In the genomic region with DNA sequence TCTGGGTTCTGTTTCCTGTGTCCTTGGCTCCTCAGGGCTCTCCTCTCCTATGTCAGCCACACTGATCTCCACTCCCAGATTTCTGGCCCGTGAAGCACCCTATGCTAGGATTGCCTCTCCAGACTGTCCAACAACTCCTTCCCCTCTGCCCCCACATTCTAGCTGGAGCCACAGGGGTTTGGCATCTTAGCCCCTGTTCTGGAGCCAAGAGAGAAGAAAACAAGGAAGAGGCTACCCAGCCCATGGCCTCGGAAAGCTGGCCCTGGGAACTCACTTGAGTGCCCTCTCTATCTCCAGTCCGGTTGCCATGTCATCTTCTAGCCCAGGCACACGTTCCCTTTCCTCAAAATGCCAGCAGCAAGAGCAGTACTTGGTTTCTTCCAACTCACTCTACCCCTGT, we compare ENCODE assay signal across 24 cellular contexts. TPM values are rescaled to one million over a fixed set of nuclear protein-coding genes. Genes with fewer than 3 reads are reported as not detected.
"Had no signal": no experiment of that assay in that cellular context is flagged by ENCODE, and none has a peak within 500 bp of the region (broad histone marks: within the 10 kb centered on the region; RNA-seq: fewer than 3 reads in every experiment).

No MANE protein-coding gene starts in this region.

- H3K36me3 ChIP-seq: WERI-Rb-1 had no signal

- H3K9me3 Mint-ChIP-seq: activated CD4-positive, alpha-beta memory T cell treated with anti-CD3 and anti-CD28 coated beads, Interleukin-2, amount 10 ng/mL, durations not matched to agents 7 days and 5 days; activated naive CD4-positive, alpha-beta T cell treated with anti-CD3 and anti-CD28 coated beads, Interleukin-2, amount 10 ng/mL, durations not matched to agents 7 days and 5 days; activated naive CD8-positive, alpha-beta T cell treated with anti-CD3 and anti-CD28 coated beads for 36 hours; activated T-helper 17 cell treated with anti-CD3 and anti-CD28 coated beads, Interleukin-2, amount 50 U/mL, for 72 hours had no signal

- DNase-seq: activated CD4-positive, alpha-beta memory T cell treated with anti-CD3 and anti-CD28 coated beads, Interleukin-2, amount 10 ng/mL, durations not matched to agents 7 days and 5 days; activated CD4-positive, alpha-beta T cell treated with anti-CD3 and anti-CD28 coated beads for 36 hours; activated CD4-positive, alpha-beta T cell treated with anti-CD3 and anti-CD28 coated beads, Interleukin-2, amount 50 U/mL, for 1 hour; activated gamma-delta T cell treated with Interleukin-2 at 50 U/mL for 16 hours; activated naive CD4-positive, alpha-beta T cell treated with anti-CD3 and anti-CD28 coated beads, Interleukin-2, amount 10 ng/mL, durations not matched to agents 7 days and 5 days; activated naive CD8-positive, alpha-beta T cell treated with anti-CD3 and anti-CD28 coated beads for 36 hours; activated T-cell treated with anti-CD3 and anti-CD28 coated beads for 4 hours; activated T-cell treated with anti-CD3 and anti-CD28 coated beads, Interleukin-2, amount 50 U/mL, for 48 hours; caudate nucleus; Karpas-422; MM.1S; NCI-H1048; NCI-H146; NCI-H187 treated with DMSO at 0.1 percent for 48 hours; NCI-H2081 treated with DMSO at 0.1 percent for 48 hours; PC-9; SHP77 treated with DMSO at 0.1 percent for 48 hours; SK-N-SH; T-helper 1 cell; WERI-Rb-1 had no signal

- H2AFZ ChIP-seq: PC-9 had no signal

- H3K27ac Mint-ChIP-seq: activated CD4-positive, alpha-beta memory T cell treated with anti-CD3 and anti-CD28 coated beads, Interleukin-2, amount 10 ng/mL, durations not matched to agents 7 days and 5 days; activated CD4-positive, alpha-beta T cell treated with anti-CD3 and anti-CD28 coated beads for 36 hours; activated naive CD4-positive, alpha-beta T cell treated with anti-CD3 and anti-CD28 coated beads, Interleukin-2, amount 10 ng/mL, durations not matched to agents 7 days and 5 days; activated naive CD8-positive, alpha-beta T cell treated with anti-CD3 and anti-CD28 coated beads for 36 hours; activated T-helper 17 cell treated with anti-CD3 and anti-CD28 coated beads, Interleukin-2, amount 50 U/mL, for 72 hours had no signal

- H3K4me2 ChIP-seq: PC-9, SK-N-SH had no signal

- H3K9ac ChIP-seq: SK-N-SH had no signal

- H3K27me3 Mint-ChIP-seq: activated CD4-positive, alpha-beta T cell treated with anti-CD3 and anti-CD28 coated beads for 36 hours; activated naive CD8-positive, alpha-beta T cell treated with anti-CD3 and anti-CD28 coated beads for 36 hours; activated T-helper 17 cell treated with anti-CD3 and anti-CD28 coated beads, Interleukin-2, amount 50 U/mL, for 72 hours had no signal

- ATAC-seq: activated CD4-positive, alpha-beta T cell treated with anti-CD3 and anti-CD28 coated beads for 36 hours; activated T-helper 17 cell treated with anti-CD3 and anti-CD28 coated beads, Interleukin-2, amount 50 U/mL, for 72 hours; K562 had no signal

- H3K27ac ChIP-seq: PC-9, WERI-Rb-1 had no signal

- H3K9me3 ChIP-seq: SK-N-SH had no signal

- H3K4me3 Mint-ChIP-seq: activated CD4-positive, alpha-beta memory T cell treated with anti-CD3 and anti-CD28 coated beads, Interleukin-2, amount 10 ng/mL, durations not matched to agents 7 days and 5 days; activated CD4-positive, alpha-beta T cell treated with anti-CD3 and anti-CD28 coated beads for 36 hours; activated naive CD4-positive, alpha-beta T cell treated with anti-CD3 and anti-CD28 coated beads, Interleukin-2, amount 10 ng/mL, durations not matched to agents 7 days and 5 days; activated naive CD8-positive, alpha-beta T cell treated with anti-CD3 and anti-CD28 coated beads for 36 hours; activated T-helper 17 cell treated with anti-CD3 and anti-CD28 coated beads, Interleukin-2, amount 50 U/mL, for 72 hours had no signal

- H3K36me3 Mint-ChIP-seq: activated naive CD4-positive, alpha-beta T cell treated with anti-CD3 and anti-CD28 coated beads, Interleukin-2, amount 10 ng/mL, durations not matched to agents 7 days and 5 days; activated naive CD8-positive, alpha-beta T cell treated with anti-CD3 and anti-CD28 coated beads for 36 hours had no signal

- H3K4me3 ChIP-seq: K562, PC-9 had no signal

RNA-seq across cellular contexts. Expression of gene GPR61, which starts 11.8 kb away (rescaled TPM):
- total RNA-seq: activated CD8-positive, alpha-beta memory T cell treated with anti-CD3 and anti-CD28 coated beads for 36 hours; PC-9 had no signal
- polyA plus RNA-seq: adipose tissue, SK-N-SH had no signal
